In the genomic region with DNA sequence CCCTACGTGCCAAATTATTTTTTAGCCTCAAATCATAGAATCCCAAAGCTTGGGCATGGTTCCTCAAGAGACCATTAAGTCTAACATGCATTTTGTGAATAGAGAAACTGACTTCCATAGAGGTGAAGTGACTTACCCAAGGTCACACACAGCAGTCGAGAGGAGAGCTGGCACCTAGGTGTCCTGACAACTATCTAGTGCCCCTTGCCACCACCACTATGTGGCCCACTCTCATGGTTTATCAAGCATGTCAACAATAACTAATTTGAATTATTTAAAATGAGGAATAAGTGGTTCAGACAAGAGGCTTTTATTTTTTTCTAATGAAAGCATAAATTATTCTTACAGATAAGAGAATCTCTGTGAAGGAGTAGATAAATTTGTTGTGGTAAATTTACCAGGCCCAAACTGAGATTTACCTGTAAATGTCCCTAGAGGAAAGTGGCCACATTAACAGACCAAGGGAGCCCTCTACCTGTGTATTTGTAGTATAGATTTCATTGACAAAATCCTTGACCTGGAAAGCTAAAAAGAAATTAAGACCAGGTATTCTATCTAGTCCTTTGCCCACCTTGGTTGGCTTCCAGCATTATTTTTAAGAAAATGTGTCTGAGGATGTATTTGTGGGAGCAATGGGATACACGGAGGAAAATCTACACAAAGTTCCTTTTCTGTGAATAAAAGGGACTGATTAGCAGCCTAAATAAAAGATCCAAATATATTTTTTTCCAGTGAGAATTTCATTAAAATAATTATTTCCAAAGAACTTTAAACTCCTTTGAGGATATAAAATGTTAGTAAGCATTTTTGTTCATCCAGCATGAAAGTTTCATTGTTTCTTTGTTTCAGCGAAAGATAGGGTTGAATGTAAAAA, we compare ENCODE assay signal across 8 cellular contexts. TPM values are rescaled to one million over a fixed set of nuclear protein-coding genes. Genes with fewer than 3 reads are reported as not detected.
DNase-seq lines count a peak whose midpoint lies in the region; ATAC-seq, FAIRE-seq and TF ChIP-seq lines count a peak whose summit lies in the region.

No MANE protein-coding gene starts in this region.

- no peaks in the 10 kb centered on the region for H3K36me3 ChIP-seq in mammary epithelial cell (ENCODE audit: insufficient read depth, low read length)
- no peaks in the 10 kb centered on the region for H3K36me3 ChIP-seq in mesenchymal stem cell (ENCODE audit: control insufficient read depth in 1 of 2, insufficient read depth in 2 of 2, low read depth in 1 of 2, low read length in 2 of 2)

- no peak overlapping the region for H4K8ac ChIP-seq in mesenchymal stem cell (ENCODE audit: low read length)

- H4K91ac ChIP-seq in mesenchymal stem cell (ENCODE audit: low read length) = no peak overlapping the region

- in situ Hi-C loops in mammary epithelial cell (cut with MboI; ENCODE audit: low sequenced_read_pairs in 2 of 2) = loop anchor here (5.0 kb wide), 2 partner anchors 356 to 361 kb away; no protein-coding TSS in a partner anchor

- H3K4me3 ChIP-seq in AG09309 (ENCODE audit: control insufficient read depth, low read depth, low read length) (no peak overlapping the region), mammary epithelial cell (replicated peaks in 1 of 3; ENCODE audit: insufficient read depth in 1 of 3, low read depth in 2 of 3, low read length in 3 of 3) (no peak overlapping the region), mesenchymal stem cell (ENCODE audit: insufficient read depth in 1 of 2, low read depth in 1 of 2, low read length in 2 of 2) (no peak overlapping the region)

- H2AK5ac ChIP-seq in mesenchymal stem cell (ENCODE audit: low read length, severe bottlenecking) = no peak overlapping the region

- 61% methylated on average over 4 of the region's 4 CpGs for WGBS in mammary epithelial cell (ENCODE audit: low coverage, missing lambda C conversion rate)
- WGBS in mesenchymal stem cell = 61% methylated on average over 2 of the region's 4 CpGs

- no TSS peak for BruUV-seq in mammary epithelial cell (replicated peaks; lab: Mats Ljungman, UMichigan)

- ATAC-seq in sciatic nerve = no peak

- H3K4me2 ChIP-seq in mammary epithelial cell (ENCODE audit: insufficient read depth, low read depth, low read length) (no peak overlapping the region), mesenchymal stem cell (ENCODE audit: low read length, poor library complexity, severe bottlenecking) (no peak overlapping the region)

- no peak overlapping the region for H3K18ac ChIP-seq in mesenchymal stem cell (ENCODE audit: low read depth in 1 of 2, low read length in 2 of 2)

- H3K79me2 ChIP-seq in mammary epithelial cell (ENCODE audit: insufficient read depth, low read length) = no peaks in the 10 kb centered on the region

- TF ChIP-seq CTCF in AG09309 (IDR thresholded peaks at IDR 0.05; ENCODE audit: control insufficient read depth, insufficient read depth, low read depth, low read length, missing control alignments) (peak; percentile 45), mammary epithelial cell (conservative IDR thresholded peaks at IDR 0.05 in 1 of 2, IDR thresholded peaks at IDR 0.05 in 1 of 2; ENCODE audit: extremely low read depth in 1 of 2, insufficient read depth in 1 of 2, low read depth in 1 of 2, low read length in 2 of 2) (peak; percentile 32 to 61)

- no peak overlapping the region for H3K4ac ChIP-seq in mesenchymal stem cell (ENCODE audit: low read depth in 1 of 2, low read length in 2 of 2)

- H3K79me1 ChIP-seq in mesenchymal stem cell (replicated peaks; ENCODE audit: low read length, poor library complexity, severe bottlenecking) = no peaks in the 10 kb centered on the region

- H2BK120ac ChIP-seq in mesenchymal stem cell (ENCODE audit: low read depth, low read length) = no peak overlapping the region

- dilution Hi-C loops in mammary epithelial cell (cut with HindIII; ENCODE audit: low sequenced_read_pairs) = no loop called here

- H2BK5ac ChIP-seq in mesenchymal stem cell (ENCODE audit: low read depth, low read length, poor library complexity, severe bottlenecking) = no peak overlapping the region

- H2AFZ ChIP-seq in mammary epithelial cell (ENCODE audit: low read depth, low read length) (no peak overlapping the region), mesenchymal stem cell (ENCODE audit: low read depth, low read length) (no peak overlapping the region)

- no peak for DNase-seq in AG09309 (ENCODE audit: low read depth)
- peak; percentile 30 for DNase-seq in NCI-H460 (ENCODE audit: extremely low read depth, low read depth)
- DNase-seq in mammary epithelial cell = peak; percentile 23
- peak; percentile 35 for DNase-seq in mesenchymal stem cell
- no peak for DNase-seq in sciatic nerve (ENCODE audit: low spot score)
- DNase-seq in GDM1 (lab: John Stamatoyannopoulos, UW) = no peak
- no peak for DNase-seq in NOMO-1 treated with dmso at 0.1 percent for 144 hours (lab: John Stamatoyannopoulos, UW; ENCODE audit: unreplicated experiment)

- H3K9me3 ChIP-seq in mammary epithelial cell (replicated peaks; ENCODE audit: insufficient read depth, low read length) = no peaks in the 10 kb centered on the region
- H3K9me3 ChIP-seq in mesenchymal stem cell (ENCODE audit: control insufficient read depth, low read length) = no peaks in the 10 kb centered on the region

- CTCF ChIA-PET in mammary epithelial cell (lab: Charles Lee; ENCODE audit: low non-redundant PET) = interaction anchor here (0.7 to 0.9 kb wide), 2 partner anchors 207 to 242 kb away, joined by 4 read pairs; no protein-coding TSS in a partner anchor

- H3K9ac ChIP-seq in mammary epithelial cell (ENCODE audit: insufficient read depth, low read length) (no peak overlapping the region), mesenchymal stem cell (ENCODE audit: low read length) (no peak overlapping the region)

- H3K4me1 ChIP-seq in mammary epithelial cell (ENCODE audit: insufficient read depth, low read length) (no peaks in the 10 kb centered on the region), mesenchymal stem cell (ENCODE audit: control insufficient read depth, insufficient read depth, low read depth, low read length) (no peaks in the 10 kb centered on the region)

- H2BK12ac ChIP-seq in mesenchymal stem cell (ENCODE audit: low read length in 2 of 2) = no peak overlapping the region

- no peak overlapping the region for H3K23ac ChIP-seq in mesenchymal stem cell (ENCODE audit: low read length in 2 of 2)

- H3K14ac ChIP-seq in mesenchymal stem cell (ENCODE audit: low read length in 2 of 2) = no peak overlapping the region

- H3K27ac ChIP-seq in mammary epithelial cell (ENCODE audit: insufficient read depth, low read depth, low read length) (no peak overlapping the region), mesenchymal stem cell (ENCODE audit: low read length, poor library complexity, severe bottlenecking) (no peak overlapping the region)

- no peak overlapping the region for H2BK15ac ChIP-seq in mesenchymal stem cell (ENCODE audit: low read depth, poor library complexity, severe bottlenecking)

- intact Hi-C loops in mammary epithelial cell (cut with micrococcal nuclease) = loop anchor here (1.0 to 5.0 kb wide), 7 partner anchors 51 to 534 kb away; a partner anchor contains a TSS
- intact Hi-C loops in sciatic nerve (cut with DNase I) = no loop called here

- H4K20me1 ChIP-seq in mammary epithelial cell (ENCODE audit: insufficient read depth, low read length) = no peaks in the 10 kb centered on the region

- FAIRE-seq in G401.6 (lab: Jason Lieb, UNC) = peak; percentile 84

- no peaks in the 10 kb centered on the region for H3K27me3 ChIP-seq in mammary epithelial cell (ENCODE audit: insufficient read depth, low read length)
- no peaks in the 10 kb centered on the region for H3K27me3 ChIP-seq in mesenchymal stem cell (ENCODE audit: control insufficient read depth in 1 of 2, insufficient read depth in 1 of 2, low read length in 2 of 2)

RNA-seq across cellular contexts. Expression of a gene that starts 49.1 kb away (rescaled TPM):
- total RNA-seq in NCI-H460 (2014; rRNA removed; shearing (Covaris generic)) = 4.0 and 5.7 TPM in 2 replicates
- polyA plus RNA-seq in NCI-H460 (2014; cell fraction: nucleus; rRNA removed) = 0.11 and 3.0 TPM in 2 replicates
- total RNA-seq in mammary epithelial cell = 1 to 10 TPM; 4.9 to 8.8 TPM
- polyA plus RNA-seq in mammary epithelial cell = 1.0 TPM
- polyA minus RNA-seq in mammary epithelial cell = 13.3 TPM
- 0.76 TPM for polyA plus RNA-seq in mesenchymal stem cell (2013, experiment 1 of 2)
- 0.84 TPM for polyA plus RNA-seq in mesenchymal stem cell (2013, experiment 2 of 2)
- total RNA-seq in sciatic nerve = 2.1 TPM

RNA-seq across cellular contexts. Expression of a gene that starts 49.3 kb away (rescaled TPM):
- 39.7 and 41.5 TPM in 2 replicates for total RNA-seq in NCI-H460 (2014; rRNA removed; shearing (Covaris generic))
- polyA plus RNA-seq in NCI-H460 (2014; cell fraction: nucleus; rRNA removed) = 26.1 and 27.5 TPM in 2 replicates
- total RNA-seq in mammary epithelial cell (10 to 100 TPM; 52.2 to 62.5 TPM), sciatic nerve (23.2 TPM)
- 44.5 TPM for polyA plus RNA-seq in mammary epithelial cell
- 90.5 TPM for polyA minus RNA-seq in mammary epithelial cell
- polyA plus RNA-seq in mesenchymal stem cell (2013, experiment 1 of 2) = 24.1 TPM
- polyA plus RNA-seq in mesenchymal stem cell (2013, experiment 2 of 2) = 25.7 TPM

Comparison
In these comparisons a context has a peak if more than half of its experiments do, and no peak if none do; other contexts are left out.
1. DNase-seq: peak in NCI-H460 (single experiment), mammary epithelial cell (single experiment) and mesenchymal stem cell (single experiment); none in AG09309 (single experiment), sciatic nerve (single experiment), GDM1 (single experiment) and NOMO-1 treated with dmso at 0.1 percent for 144 hours (single experiment).